ENCODE assay signal across 25 cellular contexts in genomic region chr17:64598672-64599071, GRCh38.
A peak's percentile ranks its signal among the peaks of the same experiment; 100 is the strongest.
DNase-seq lines count a peak whose midpoint lies in the region; ATAC-seq, FAIRE-seq and TF ChIP-seq lines count a peak whose summit lies in the region.
"Had no signal": no experiment of that assay in that cellular context is flagged by ENCODE, and none has a peak within 500 bp of the region (broad histone marks: within the 10 kb centered on the region; RNA-seq: fewer than 3 reads in every experiment).

No MANE protein-coding gene starts in this region.

- peaks cover 20% of the 10 kb centered on the region for H3K4me1 Mint-ChIP-seq in activated CD4-positive, alpha-beta T cell treated with anti-CD3 and anti-CD28 coated beads, Interleukin-2, amount 10 ng/mL, durations not matched to agents 24 days and 14 days
- peaks cover 22% of the 10 kb centered on the region for H3K4me1 Mint-ChIP-seq in activated naive CD8-positive, alpha-beta T cell treated with anti-CD3 and anti-CD28 coated beads, Interleukin-2, amount 10 ng/mL, durations not matched to agents 7 days and 5 days

- dilution Hi-C loops in IMR-90 (cut with HindIII; ENCODE audit: low sequenced_read_pairs, unreplicated experiment) = no loop called here

- no peaks in the 10 kb centered on the region for H3K9me3 Mint-ChIP-seq in activated CD4-positive, alpha-beta T cell treated with anti-CD3 and anti-CD28 coated beads, Interleukin-2, amount 10 ng/mL, durations not matched to agents 24 days and 14 days
- no peaks in the 10 kb centered on the region for H3K9me3 Mint-ChIP-seq in activated naive CD8-positive, alpha-beta T cell treated with anti-CD3 and anti-CD28 coated beads, Interleukin-2, amount 10 ng/mL, durations not matched to agents 7 days and 5 days
- H3K9me3 Mint-ChIP-seq: naive B cell had no signal

- no peak overlapping the region for H4K8ac ChIP-seq in IMR-90 (ENCODE audit: low read depth in 2 of 2, low read length in 2 of 2)

- TF ChIP-seq RAD21 in IMR-90 (IDR thresholded peaks at IDR 0.05; ENCODE audit: low read length) = no peak

- no peaks in the 10 kb centered on the region for H3K9me3 ChIP-seq in IMR-90 (ENCODE audit: control insufficient read depth, insufficient read depth, low read length)
- no peaks in the 10 kb centered on the region for H3K9me3 ChIP-seq in osteoblast (ENCODE audit: low read depth, low read length)
- H3K9me3 ChIP-seq: BE2C, breast epithelium, lower lobe of right lung, MG63, sigmoid colon, SJCRH30, upper lobe of right lung had no signal

- H2BK15ac ChIP-seq in IMR-90 (ENCODE audit: low read depth, low read length) = no peak overlapping the region

- H3K4me1 ChIP-seq in IMR-90 (ENCODE audit: control insufficient read depth, insufficient read depth, low read length) (peaks cover 4% of the 10 kb centered on the region), osteoblast (ENCODE audit: insufficient read depth, low read length) (peaks cover 18% of the 10 kb centered on the region)
- H3K4me1 ChIP-seq: BE2C, breast epithelium, sigmoid colon, SJCRH30, upper lobe of right lung had no signal

- peaks cover 96% of the 10 kb centered on the region for H4K20me1 ChIP-seq in IMR-90 (ENCODE audit: insufficient read depth, low read length)
- H4K20me1 ChIP-seq in osteoblast (ENCODE audit: insufficient read depth, low read length) = peaks cover 30% of the 10 kb centered on the region

- H3K9ac ChIP-seq in IMR-90 (ENCODE audit: low read depth, low read length) = no peak overlapping the region

- no peak overlapping the region for H3K4me3 ChIP-seq in IMR-90 (ENCODE audit: insufficient read depth, low read depth, low read length)
- no peak overlapping the region for H3K4me3 ChIP-seq in osteoblast (ENCODE audit: insufficient read depth, low read length)
- H3K4me3 ChIP-seq: breast epithelium, lower lobe of right lung, MG63, sigmoid colon, SJCRH30, upper lobe of right lung had no signal

- no peak for TF ChIP-seq POLR2A in IMR-90 (IDR thresholded peaks at IDR 0.05; ENCODE audit: low read depth, low read length)

- ATAC-seq in IMR-90 (ENCODE audit: low read depth) = no peak
- ATAC-seq in activated naive CD8-positive, alpha-beta T cell treated with anti-CD3 and anti-CD28 coated beads, Interleukin-2, amount 10 ng/mL, durations not matched to agents 7 days and 5 days (ENCODE audit: low read depth) = no peak
- ATAC-seq in GM18867 (IDR thresholded peaks at IDR 0.05; ENCODE audit: unreplicated experiment) = no peak

- H3K4ac ChIP-seq in IMR-90 (ENCODE audit: low read depth, low read length) = no peak overlapping the region

- H2BK120ac ChIP-seq in IMR-90 (ENCODE audit: low read depth, low read length) = no peak overlapping the region

- no peak for DNase-seq in activated CD4-positive, alpha-beta T cell treated with anti-CD3 and anti-CD28 coated beads, Interleukin-2, amount 10 ng/mL, durations not matched to agents 24 days and 14 days
- no peak for DNase-seq in activated CD4-positive, alpha-beta T cell treated with anti-CD3 and anti-CD28 coated beads for 48 hours
- DNase-seq in IMR-90 (no peak), osteoblast (ENCODE audit: insufficient read length, low spot score, missing footprints) (no peak), RKO (ENCODE audit: low spot score) (no peak), frontal cortex (ENCODE audit: low spot score in 2 of 2) (no peak)
- DNase-seq in activated naive CD8-positive, alpha-beta T cell treated with anti-CD3 and anti-CD28 coated beads, Interleukin-2, amount 10 ng/mL, durations not matched to agents 7 days and 5 days = no peak
- DNase-seq: 8988T, BE2C, cortex of kidney, H7, MG63, NCI-H1436 treated with DMSO at 0.1 percent for 48 hours, PC-3, posterior cingulate gyrus, sigmoid colon, SJCRH30, upper lobe of right lung had no signal

- H3K14ac ChIP-seq in IMR-90 (replicated peaks; ENCODE audit: low read depth, low read length) = no peak overlapping the region

- H3K36me3 Mint-ChIP-seq in activated CD4-positive, alpha-beta T cell treated with anti-CD3 and anti-CD28 coated beads, Interleukin-2, amount 10 ng/mL, durations not matched to agents 24 days and 14 days (ENCODE audit: low read depth) = peaks cover 12% of the 10 kb centered on the region
- peaks cover 10% of the 10 kb centered on the region for H3K36me3 Mint-ChIP-seq in activated naive CD8-positive, alpha-beta T cell treated with anti-CD3 and anti-CD28 coated beads, Interleukin-2, amount 10 ng/mL, durations not matched to agents 7 days and 5 days

- no peak overlapping the region for H3K18ac ChIP-seq in IMR-90 (ENCODE audit: low read depth, low read length)

- H2BK5ac ChIP-seq in IMR-90 (ENCODE audit: low read depth, low read length, poor library complexity, severe bottlenecking) = peak overlapping the region; percentile 5

- peaks cover 99% of the 10 kb centered on the region for H3K79me2 ChIP-seq in osteoblast (ENCODE audit: insufficient read depth, low read length)

- peaks cover 31% of the 10 kb centered on the region for H3K36me3 ChIP-seq in IMR-90 (ENCODE audit: control insufficient read depth, insufficient read depth, low read length)
- H3K36me3 ChIP-seq in osteoblast (ENCODE audit: insufficient read depth, low read length) = peaks cover 51% of the 10 kb centered on the region
- H3K36me3 ChIP-seq: breast epithelium, SJCRH30 had no signal

- in situ Hi-C loops in IMR-90 (cut with MboI; ENCODE audit: low sequenced_read_pairs) = no loop called here

- no peak overlapping the region for H2AK9ac ChIP-seq in IMR-90 (replicated peaks; ENCODE audit: low read depth, low read length, poor library complexity)

- H4K5ac ChIP-seq in IMR-90 (ENCODE audit: low read depth, low read length) = no peak overlapping the region

- H3K27me3 ChIP-seq in IMR-90 (ENCODE audit: control insufficient read depth, insufficient read depth, low read length) (no peaks in the 10 kb centered on the region), osteoblast (ENCODE audit: insufficient read depth, low read length) (no peaks in the 10 kb centered on the region)
- H3K27me3 ChIP-seq: BE2C, breast epithelium, MG63, sigmoid colon, SJCRH30, upper lobe of right lung had no signal

- H3K4me2 ChIP-seq in IMR-90 (ENCODE audit: low read depth, low read length) (no peak overlapping the region), osteoblast (ENCODE audit: insufficient read depth, low read length) (no peak overlapping the region)

- FAIRE-seq in frontal cortex (lab: Jason Lieb, UNC) = no peak
- FAIRE-seq: endothelial cell of umbilical vein, G401.6, islet of Langerhans had no signal

- peaks cover 4 to 33% of the 10 kb centered on the region in 2 experiments; a peak in 3 of 4 replicates for H3K79me1 ChIP-seq in IMR-90 (ENCODE audit: low read depth in 1 of 2, low read length in 2 of 2)

- H3K27ac Mint-ChIP-seq in activated CD4-positive, alpha-beta T cell treated with anti-CD3 and anti-CD28 coated beads, Interleukin-2, amount 10 ng/mL, durations not matched to agents 24 days and 14 days = no peak overlapping the region
- H3K27ac Mint-ChIP-seq in activated naive CD8-positive, alpha-beta T cell treated with anti-CD3 and anti-CD28 coated beads, Interleukin-2, amount 10 ng/mL, durations not matched to agents 7 days and 5 days = no peak overlapping the region

- TF ChIP-seq CTCF in IMR-90 (conservative IDR thresholded peaks at IDR 0.05; ENCODE audit: low read depth, low read length) (no peak), osteoblast (IDR thresholded peaks at IDR 0.05; ENCODE audit: extremely low read depth, low read depth, low read length) (no peak)

- H3K23ac ChIP-seq in IMR-90 (ENCODE audit: low read depth, low read length) = no peak overlapping the region

- no peak overlapping the region for H3K56ac ChIP-seq in IMR-90 (ENCODE audit: extremely low read depth, insufficient read depth, low read length)

- CTCF ChIA-PET in IMR-90 (lab: Yijun Ruan, JAX) = interaction anchor here (1.2 kb wide), 2 partner anchors 16 to 26 kb away, joined by 3 read pairs; no protein-coding TSS in a partner anchor

- H3K27ac ChIP-seq in IMR-90 (ENCODE audit: insufficient read depth, low read length) = no peak overlapping the region
- H3K27ac ChIP-seq in osteoblast (ENCODE audit: low read depth, low read length) = peak overlapping the region; percentile 30
- H3K27ac ChIP-seq: breast epithelium, lower lobe of right lung, sigmoid colon, SJCRH30, upper lobe of right lung had no signal

- H4K91ac ChIP-seq in IMR-90 (ENCODE audit: insufficient read depth, low read depth, low read length) = no peak overlapping the region

- no CpG with 5 or more reads among the region's 2 CpGs for WGBS in IMR-90 (ENCODE audit: extremely low coverage in 2 of 2, insufficient read length in 1 of 2), 2 experiments

- no peak overlapping the region for H2AFZ ChIP-seq in IMR-90 (replicated peaks; ENCODE audit: low read length, poor library complexity)
- no peak overlapping the region for H2AFZ ChIP-seq in osteoblast (ENCODE audit: low read length)

- BruUV-seq in IMR-90 (replicated peaks; lab: Mats Ljungman, UMichigan) = no TSS peak

- H3K9me1 ChIP-seq in IMR-90 (ENCODE audit: insufficient read depth, low read length) = peaks cover 10% of the 10 kb centered on the region

- intact Hi-C loops in activated CD4-positive, alpha-beta T cell treated with anti-CD3 and anti-CD28 coated beads, Interleukin-2, amount 10 ng/mL, durations not matched to agents 24 days and 14 days (cut with micrococcal nuclease) = no loop called here
- intact Hi-C loops in IMR-90 (cut with micrococcal nuclease) = no loop called here

- H2BK20ac ChIP-seq in IMR-90 (ENCODE audit: low read depth, low read length) = no peak overlapping the region

- POLR2A ChIA-PET in IMR-90 (lab: Charles Lee; ENCODE audit: unreplicated experiment) = no interaction called here
- POLR2A ChIA-PET in activated naive CD8-positive, alpha-beta T cell treated with anti-CD3 and anti-CD28 coated beads, Interleukin-2, amount 10 ng/mL, durations not matched to agents 7 days and 5 days (lab: Charles Lee) = interaction anchor here (1.2 to 1.9 kb wide), 2 partner anchors 32 to 93 kb away, joined by 3 to 17 read pairs; partner anchors contain the start of genes CEP95 and DDX5

- no peak overlapping the region for H2AK5ac ChIP-seq in IMR-90 (ENCODE audit: low read depth, low read length)

- H3K4me3 Mint-ChIP-seq in activated CD4-positive, alpha-beta T cell treated with anti-CD3 and anti-CD28 coated beads, Interleukin-2, amount 10 ng/mL, durations not matched to agents 24 days and 14 days = peak overlapping the region; percentile 73
- peak overlapping the region; percentile 77 for H3K4me3 Mint-ChIP-seq in activated naive CD8-positive, alpha-beta T cell treated with anti-CD3 and anti-CD28 coated beads, Interleukin-2, amount 10 ng/mL, durations not matched to agents 7 days and 5 days

- H3K27me3 Mint-ChIP-seq in activated CD4-positive, alpha-beta T cell treated with anti-CD3 and anti-CD28 coated beads, Interleukin-2, amount 10 ng/mL, durations not matched to agents 24 days and 14 days = no peaks in the 10 kb centered on the region
- no peaks in the 10 kb centered on the region for H3K27me3 Mint-ChIP-seq in activated naive CD8-positive, alpha-beta T cell treated with anti-CD3 and anti-CD28 coated beads, Interleukin-2, amount 10 ng/mL, durations not matched to agents 7 days and 5 days
- H3K27me3 Mint-ChIP-seq: naive B cell had no signal

TF ChIP-seq in IMR-90, 13 proteins besides CTCF, POLR2A, EP300 and RAD21:
- TF ChIP-seq MAFK (IDR thresholded peaks at IDR 0.05; ENCODE audit: low read depth, low read length) (no peak), BHLHE40 (IDR thresholded peaks at IDR 0.05; ENCODE audit: low read depth, low read length) (no peak), CHD1 (IDR thresholded peaks at IDR 0.05; ENCODE audit: low read depth, low read length) (no peak), FOS (IDR thresholded peaks at IDR 0.05; ENCODE audit: low read depth, low read length) (no peak)
